In the genomic region with DNA sequence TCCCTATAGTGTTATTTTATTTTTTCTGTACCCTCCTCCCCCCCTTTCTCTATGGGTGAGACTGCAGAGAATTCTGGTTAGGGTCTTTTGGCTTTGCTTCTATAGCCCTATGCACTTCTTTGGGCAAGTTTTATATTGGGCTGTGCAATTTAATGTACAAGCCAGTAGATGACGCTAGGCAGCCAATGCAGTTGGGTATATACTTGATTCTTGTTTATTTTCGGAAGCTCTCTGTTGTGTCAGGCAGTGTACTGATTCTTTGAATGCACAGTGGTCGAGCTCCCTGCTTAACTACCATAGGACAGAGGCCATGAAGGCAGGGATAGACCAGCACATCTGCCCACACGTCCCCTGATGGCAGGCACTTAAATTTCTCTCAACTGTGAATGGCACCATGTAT, we compare ENCODE assay signal across 11 cellular contexts. TPM values are rescaled to one million over a fixed set of nuclear protein-coding genes. Genes with fewer than 3 reads are reported as not detected.
DNase-seq lines count a peak whose midpoint lies in the region; ATAC-seq and TF ChIP-seq lines count a peak whose summit lies in the region.
"Had no signal": no experiment of that assay in that cellular context is flagged by ENCODE, and none has a peak within 500 bp of the region (broad histone marks: within the 10 kb centered on the region; RNA-seq: fewer than 3 reads in every experiment).

No MANE protein-coding gene starts in this region.

- peak; percentile 53 for DNase-seq in D341Med (ENCODE audit: low spot score)
- peak; percentile 18 for DNase-seq in HCEC 1CT
- DNase-seq in WTC11 (ENCODE audit: low spot score), result no peak
- DNase-seq in immature natural killer cell, result no peak
- no peak for DNase-seq in MV-4-11 (lab: John Stamatoyannopoulos, UW)
- no peak for DNase-seq in stimulated activated naive CD4-positive, alpha-beta T cell (lab: John Stamatoyannopoulos, UW)
- DNase-seq: activated naive CD4-positive, alpha-beta T cell treated with anti-CD3 and anti-CD28 coated beads, Interleukin-2, amount 10 ng/mL, durations not matched to agents 7 days and 5 days; GDM1; MG63 had no signal

- H3K4me1 Mint-ChIP-seq in WTC11, result no peaks in the 10 kb centered on the region
- H3K4me1 Mint-ChIP-seq in immature natural killer cell, result peaks cover 25 to 64% of the 10 kb centered on the region in 2 donors

- peak; percentile 88 for ATAC-seq in WTC11
- no peak for ATAC-seq in HG02798 (IDR thresholded peaks at IDR 0.05; ENCODE audit: poor library complexity, unreplicated experiment)
- ATAC-seq in GM21723 (IDR thresholded peaks at IDR 0.05; ENCODE audit: unreplicated experiment), result no peak

- CTCF ChIA-PET in WTC11 (lab: Charles Lee), result interaction anchor here (0.6 to 1.9 kb wide), 9 partner anchors 16 to 337 kb away, joined by 3 to 17 read pairs (median 4); no protein-coding TSS in a partner anchor

- POLR2A ChIA-PET in WTC11 (lab: Charles Lee), result no interaction called here

- H3K4me3 Mint-ChIP-seq in WTC11 (no peak overlapping the region), immature natural killer cell (peak overlapping the region in 3 of 5 donors; percentile 53 to 59 (median 54))
- H3K4me3 Mint-ChIP-seq: activated naive CD4-positive, alpha-beta T cell treated with anti-CD3 and anti-CD28 coated beads, Interleukin-2, amount 10 ng/mL, durations not matched to agents 7 days and 5 days had no signal

- no peak for TF ChIP-seq CTCF in WTC11 (IDR thresholded peaks at IDR 0.05)

- H3K9me3 Mint-ChIP-seq in WTC11 (no peaks in the 10 kb centered on the region), immature natural killer cell (peaks cover 0 to 2% (median 0%) of the 10 kb centered on the region in 6 donors)

- no peaks in the 10 kb centered on the region for H3K36me3 Mint-ChIP-seq in WTC11
- H3K36me3 Mint-ChIP-seq in immature natural killer cell, result peaks cover 0 to 4% (median 0%) of the 10 kb centered on the region in 3 donors

- H3K27ac Mint-ChIP-seq in WTC11, result no peak overlapping the region
- peak overlapping the region in 3 of 6 donors; percentile 34 to 77 (median 43) for H3K27ac Mint-ChIP-seq in immature natural killer cell
- H3K27ac Mint-ChIP-seq: activated naive CD4-positive, alpha-beta T cell treated with anti-CD3 and anti-CD28 coated beads, Interleukin-2, amount 10 ng/mL, durations not matched to agents 7 days and 5 days had no signal

- H3K27me3 Mint-ChIP-seq in WTC11 (ENCODE audit: low read depth) (no peaks in the 10 kb centered on the region), immature natural killer cell (ENCODE audit: low read depth in 3 of 3) (no peaks in the 10 kb centered on the region)
- H3K27me3 Mint-ChIP-seq: activated naive CD4-positive, alpha-beta T cell treated with anti-CD3 and anti-CD28 coated beads, Interleukin-2, amount 10 ng/mL, durations not matched to agents 7 days and 5 days had no signal

TF ChIP-seq in WTC11, 78 proteins besides CTCF, POLR2A, EP300 and RAD21:
- TF ChIP-seq, protein P1, sequence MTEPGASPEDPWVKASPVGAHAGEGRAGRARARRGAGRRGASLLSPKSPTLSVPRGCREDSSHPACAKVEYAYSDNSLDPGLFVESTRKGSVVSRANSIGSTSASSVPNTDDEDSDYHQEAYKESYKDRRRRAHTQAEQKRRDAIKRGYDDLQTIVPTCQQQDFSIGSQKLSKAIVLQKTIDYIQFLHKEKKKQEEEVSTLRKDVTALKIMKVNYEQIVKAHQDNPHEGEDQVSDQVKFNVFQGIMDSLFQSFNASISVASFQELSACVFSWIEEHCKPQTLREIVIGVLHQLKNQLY (CRISPR knock-in tag; IDR thresholded peaks at IDR 0.05), result no peak
- no peak for TF ChIP-seq NR2C2 (CRISPR knock-in tag; IDR thresholded peaks at IDR 0.05)

RNA-seq across cellular contexts. Expression of a gene that starts 34.1 kb away (rescaled TPM):
- 0.22 to 0.41 TPM (median 0.39 TPM) in 3 replicates for total RNA-seq in WTC11 (2021)
- polyA plus RNA-seq in immature natural killer cell, result not detected

Comparison
In these comparisons a context has a peak if more than half of its experiments do, and no peak if none do; other contexts are left out.
1. DNase-seq: peak in D341Med (single experiment) and HCEC 1CT (single experiment); none in WTC11 (single experiment), immature natural killer cell (0 of 3), MV-4-11 (single experiment) and stimulated activated naive CD4-positive, alpha-beta T cell (0 of 6).